1 cellular context compared by ENCODE assay signal in genomic region chr15:31353931-31354330, GRCh38.
TF ChIP-seq lines count a peak whose summit lies in the region.

No MANE protein-coding gene starts in this region.

TF ChIP-seq in IMR-90, 13 proteins besides CTCF, POLR2A, EP300 and RAD21:
- TF ChIP-seq MAFK (IDR thresholded peaks at IDR 0.05; ENCODE audit: low read depth, low read length) (no peak), NFE2L2 (IDR thresholded peaks at IDR 0.05; ENCODE audit: low read depth, low read length) (no peak), RCOR1 (IDR thresholded peaks at IDR 0.05; ENCODE audit: insufficient replicate concordance, low read length) (no peak), USF2 (IDR thresholded peaks at IDR 0.05; ENCODE audit: low read depth, low read length) (no peak), MAZ (IDR thresholded peaks at IDR 0.05; ENCODE audit: borderline replicate concordance, low read depth, low read length) (no peak), FOS (IDR thresholded peaks at IDR 0.05; ENCODE audit: low read depth, low read length) (no peak), SMC3 (IDR thresholded peaks at IDR 0.05; ENCODE audit: low read depth, low read length) (no peak), BHLHE40 (IDR thresholded peaks at IDR 0.05; ENCODE audit: low read depth, low read length) (no peak), CEBPB (IDR thresholded peaks at IDR 0.05; ENCODE audit: low read depth, low read length) (no peak), CHD1 (IDR thresholded peaks at IDR 0.05; ENCODE audit: low read depth, low read length) (no peak), MXI1 (IDR thresholded peaks at IDR 0.05; ENCODE audit: borderline replicate concordance, low read depth, low read length) (no peak), RFX5 (IDR thresholded peaks at IDR 0.05; ENCODE audit: low read depth, low read length) (no peak)
- TF ChIP-seq, protein P1, sequence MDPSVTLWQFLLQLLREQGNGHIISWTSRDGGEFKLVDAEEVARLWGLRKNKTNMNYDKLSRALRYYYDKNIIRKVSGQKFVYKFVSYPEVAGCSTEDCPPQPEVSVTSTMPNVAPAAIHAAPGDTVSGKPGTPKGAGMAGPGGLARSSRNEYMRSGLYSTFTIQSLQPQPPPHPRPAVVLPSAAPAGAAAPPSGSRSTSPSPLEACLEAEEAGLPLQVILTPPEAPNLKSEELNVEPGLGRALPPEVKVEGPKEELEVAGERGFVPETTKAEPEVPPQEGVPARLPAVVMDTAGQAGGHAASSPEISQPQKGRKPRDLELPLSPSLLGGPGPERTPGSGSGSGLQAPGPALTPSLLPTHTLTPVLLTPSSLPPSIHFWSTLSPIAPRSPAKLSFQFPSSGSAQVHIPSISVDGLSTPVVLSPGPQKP (IDR thresholded peaks at IDR 0.05; ENCODE audit: borderline replicate concordance, low read depth, low read length), result no peak
TF ChIP-seq in IMR-90: peak in this region for 0.
